8 cellular contexts compared by ENCODE assay signal in genomic region chr14:105065280-105066228, GRCh38. TPM values are rescaled to one million over a fixed set of nuclear protein-coding genes. Genes with fewer than 3 reads are reported as not detected.
A peak's percentile ranks its signal among the peaks of the same experiment; 100 is the strongest.
DNase-seq lines count a peak whose midpoint lies in the region; ATAC-seq and TF ChIP-seq lines count a peak whose summit lies in the region.

TSS of gene GPR132 (minus strand) at chr14:105065430. CDS start at chr14:105055420, 10,010 bp downstream.

- DNase-seq in MM.1S = peak; percentile 84
- DNase-seq in activated CD8-positive, alpha-beta memory T cell treated with anti-CD3 and anti-CD28 coated beads for 24 hours = peak; percentile 90
- peak; percentile 49 for DNase-seq in globus pallidus (ENCODE audit: low spot score)
- peak; percentile 90 for DNase-seq in stimulated activated CD4-positive, alpha-beta T cell treated with anti-CD3 and anti-CD28 coated beads, Interleukin-15, amount 100 ng/mL, for 24 hours
- no peak for DNase-seq in GM03348 (ENCODE audit: low spot score)
- DNase-seq in smooth muscle cell (lab: John Stamatoyannopoulos, UW; ENCODE audit: unreplicated experiment) = no peak

- peak within 1 kb of the TSS; percentile 57 to 82 (median 71) for H3K4me3 ChIP-seq in BLaER1 treated with 17β-estradiol and CSF1 and Interleukin-3, amounts not matched to agents 10 nM and 100 nM
- H3K4me3 ChIP-seq in MM.1S (ENCODE audit: low read length) (peak within 1 kb of the TSS; percentile 62), smooth muscle cell (no peak within 1 kb of the TSS)

- H3K27ac ChIP-seq in BLaER1 treated with 17β-estradiol and CSF1 and Interleukin-3, amounts not matched to agents 10 nM and 100 nM = peak within 1 kb of the TSS; percentile 79 to 96 (median 93)
- peak within 1 kb of the TSS; percentile 81 for H3K27ac ChIP-seq in MM.1S (ENCODE audit: low read length)
- H3K27ac ChIP-seq in smooth muscle cell (ENCODE audit: low read depth) = no peak within 1 kb of the TSS

- peak; percentile 43 for ATAC-seq in GM21447 (IDR thresholded peaks at IDR 0.05; ENCODE audit: unreplicated experiment)

- H3K36me3 ChIP-seq in BLaER1 treated with 17β-estradiol and CSF1 and Interleukin-3, amounts not matched to agents 10 nM and 100 nM = no peaks in the 10 kb centered on the region
- no peaks in the 10 kb centered on the region for H3K36me3 ChIP-seq in MM.1S (replicated peaks; ENCODE audit: insufficient read depth, low read length)
- H3K36me3 ChIP-seq in smooth muscle cell (ENCODE audit: low read depth) = no peaks in the 10 kb centered on the region

- H3K4me1 ChIP-seq in BLaER1 treated with 17β-estradiol and CSF1 and Interleukin-3, amounts not matched to agents 10 nM and 100 nM = peaks cover 92 to 100% (median 97%) of the 10 kb centered on the region in 10 experiments
- peaks cover 26% of the 10 kb centered on the region for H3K4me1 ChIP-seq in MM.1S (ENCODE audit: low read length)
- peaks cover 7% of the 10 kb centered on the region for H3K4me1 ChIP-seq in smooth muscle cell (ENCODE audit: low read depth)

- H3K9ac ChIP-seq in BLaER1 treated with 17β-estradiol and CSF1 and Interleukin-3, amounts not matched to agents 10 nM and 100 nM = peak within 1 kb of the TSS; percentile 80 to 93 (median 87)
- H3K9ac ChIP-seq in MM.1S (ENCODE audit: low read length) (peak within 1 kb of the TSS; percentile 84), smooth muscle cell (ENCODE audit: low read depth) (no peak within 1 kb of the TSS)

- H3K9me3 ChIP-seq in BLaER1 treated with 17β-estradiol and CSF1 and Interleukin-3, amounts not matched to agents 10 nM and 100 nM (replicated peaks in 1 of 11) = no peaks in the 10 kb centered on the region
- H3K9me3 ChIP-seq in MM.1S (replicated peaks; ENCODE audit: insufficient read depth, low read length) (no peaks in the 10 kb centered on the region), smooth muscle cell (replicated peaks; ENCODE audit: low read depth) (no peaks in the 10 kb centered on the region)

- peak within 1 kb of the TSS; percentile 96 to 100 (median 98) for H3K4me2 ChIP-seq in BLaER1 treated with 17β-estradiol and CSF1 and Interleukin-3, amounts not matched to agents 10 nM and 100 nM
- H3K4me2 ChIP-seq in MM.1S (ENCODE audit: low read depth, low read length) = peak within 1 kb of the TSS; percentile 54
- no peak within 1 kb of the TSS for H3K4me2 ChIP-seq in smooth muscle cell

- TF ChIP-seq CTCF in MM.1S (IDR thresholded peaks at IDR 0.05; ENCODE audit: low read length) = no peak
- no peak for TF ChIP-seq CTCF in smooth muscle cell (IDR thresholded peaks at IDR 0.05; ENCODE audit: borderline replicate concordance, insufficient read depth, poor library complexity, severe bottlenecking)

- WGBS in smooth muscle cell (ENCODE audit: low lambda C conversion rate) = 80% methylated on average over 22 of the region's 22 CpGs

- peaks cover 24% of the 10 kb centered on the region for H3K79me2 ChIP-seq in MM.1S (ENCODE audit: low read length)
- no peaks in the 10 kb centered on the region for H3K79me2 ChIP-seq in smooth muscle cell (ENCODE audit: low read depth)

- peaks cover 0 to 15% (median 0%) of the 10 kb centered on the region in 11 experiments; a peak in 6 of 22 replicates for H4K20me1 ChIP-seq in BLaER1 treated with 17β-estradiol and CSF1 and Interleukin-3, amounts not matched to agents 10 nM and 100 nM
- H4K20me1 ChIP-seq in MM.1S (ENCODE audit: insufficient read depth, low read length) = no peaks in the 10 kb centered on the region
- no peaks in the 10 kb centered on the region for H4K20me1 ChIP-seq in smooth muscle cell (ENCODE audit: low read depth)

- 0 out of 2 replicates have a peak within 1 kb of the TSS, but pooled peaks have one; percentile 27 for H2AFZ ChIP-seq in MM.1S (ENCODE audit: low read length)
- H2AFZ ChIP-seq in smooth muscle cell (ENCODE audit: low read depth) = no peak within 1 kb of the TSS

- no peaks in the 10 kb centered on the region for H3K27me3 ChIP-seq in BLaER1 treated with 17β-estradiol and CSF1 and Interleukin-3, amounts not matched to agents 10 nM and 100 nM
- H3K27me3 ChIP-seq in MM.1S (replicated peaks; ENCODE audit: insufficient read depth, low read length) = no peaks in the 10 kb centered on the region
- H3K27me3 ChIP-seq in smooth muscle cell (ENCODE audit: low read depth) = no peaks in the 10 kb centered on the region

- H3K9me2 ChIP-seq in MM.1S (replicated peaks; ENCODE audit: insufficient read depth, low read length) = no peaks in the 10 kb centered on the region

- H3F3A ChIP-seq in MM.1S (ENCODE audit: insufficient read depth, low read length) = no peaks in the 10 kb centered on the region
- no peaks in the 10 kb centered on the region for H3F3A ChIP-seq in smooth muscle cell (ENCODE audit: low read depth)

RNA-seq across cellular contexts. Expression of gene GPR132, which starts in this region (rescaled TPM):
- 0.18 TPM in 1 of 2 replicates, not detected in the other for total RNA-seq in smooth muscle cell
- polyA plus RNA-seq in smooth muscle cell = 0.62 and 1.6 TPM in 2 replicates

Comparison
In these comparisons a context has a peak if more than half of its experiments do, and no peak if none do; other contexts are left out.
1. DNase-seq: peak in MM.1S (single experiment), activated CD8-positive, alpha-beta memory T cell treated with anti-CD3 and anti-CD28 coated beads for 24 hours (single experiment), globus pallidus (single experiment) and stimulated activated CD4-positive, alpha-beta T cell treated with anti-CD3 and anti-CD28 coated beads, Interleukin-15, amount 100 ng/mL, for 24 hours (single experiment); none in GM03348 (single experiment) and smooth muscle cell (single experiment).